Comparison of ENCODE assay signal across 10 cellular contexts in genomic region chr2:85215074-85216050, GRCh38.
A peak's percentile ranks its signal among the peaks of the same experiment; 100 is the strongest.
DNase-seq lines count a peak whose midpoint lies in the region; ATAC-seq and TF ChIP-seq lines count a peak whose summit lies in the region.
"Had no signal": no experiment of that assay in that cellular context is flagged by ENCODE, and none has a peak within 500 bp of the region (broad histone marks: within the 10 kb centered on the region; RNA-seq: fewer than 3 reads in every experiment).

No MANE protein-coding gene starts in this region.

- peak; percentile 60 for ATAC-seq in left lung
- ATAC-seq in CD4-positive, alpha-beta T cell (ENCODE audit: poor library complexity), result no peak

- H3K27me3 ChIP-seq in breast epithelium, result no peaks in the 10 kb centered on the region
- no peaks in the 10 kb centered on the region for H3K27me3 ChIP-seq in left lung
- H3K27me3 ChIP-seq in uterus, result no peaks in the 10 kb centered on the region
- H3K27me3 ChIP-seq in CD4-positive, alpha-beta T cell (ENCODE audit: control insufficient read depth, insufficient read depth, low read length), result peaks cover 12% of the 10 kb centered on the region
- H3K27me3 ChIP-seq: pancreas had no signal

- in situ Hi-C loops in astrocyte of the spinal cord (cut with HindIII; ENCODE audit: low sequenced_read_pairs), result no loop called here

- H3K4me1 Mint-ChIP-seq in MCF 10A (ENCODE audit: insufficient read depth, unreplicated experiment), result no peaks in the 10 kb centered on the region
- H3K4me1 Mint-ChIP-seq in CD4-positive, alpha-beta T cell (ENCODE audit: low read depth), result no peaks in the 10 kb centered on the region

- no peak overlapping the region for H3K27ac Mint-ChIP-seq in MCF 10A (ENCODE audit: low read depth, unreplicated experiment)
- no peak overlapping the region for H3K27ac Mint-ChIP-seq in CD4-positive, alpha-beta T cell
- H3K27ac Mint-ChIP-seq: T-helper 1 cell treated with Interleukin-12 subunit alpha and Interleukin-12 subunit beta and Interleukin-4 antibody, amounts not matched to agents 30 μg/mL and 1 μg/mL, for 36 hours had no signal

- no peak overlapping the region for H3K4me3 Mint-ChIP-seq in MCF 10A (ENCODE audit: unreplicated experiment)
- no peak overlapping the region for H3K4me3 Mint-ChIP-seq in CD4-positive, alpha-beta T cell
- H3K4me3 Mint-ChIP-seq: T-helper 1 cell treated with Interleukin-12 subunit alpha and Interleukin-12 subunit beta and Interleukin-4 antibody, amounts not matched to agents 30 μg/mL and 1 μg/mL, for 36 hours had no signal

- CTCF ChIA-PET in MCF 10A (lab: Yijun Ruan, JAX), result interaction anchor here (0.6 to 2.4 kb wide), 2 partner anchors 149 to 286 kb away, joined by 3 to 14 read pairs; no protein-coding TSS in a partner anchor
- CTCF ChIA-PET in CD4-positive, alpha-beta T cell (lab: Charles Lee), result no interaction called here

- H3K4me3 ChIP-seq in breast epithelium (peak overlapping the region in 2 of 3 donors; percentile 16 to 37), astrocyte of the spinal cord (ENCODE audit: low read depth, low read length) (peak overlapping the region; percentile 2), left lung (no peak overlapping the region), uterus (no peak overlapping the region)
- H3K4me3 ChIP-seq: pancreas had no signal

- H3K27me3 Mint-ChIP-seq in MCF 10A (ENCODE audit: insufficient read depth, unreplicated experiment), result no peaks in the 10 kb centered on the region
- H3K27me3 Mint-ChIP-seq in CD4-positive, alpha-beta T cell, result peaks cover 52% of the 10 kb centered on the region

- peak overlapping the region; percentile 89 to 91 for H3K27ac ChIP-seq in breast epithelium
- H3K27ac ChIP-seq in left lung, result peak overlapping the region; percentile 23 to 26
- H3K27ac ChIP-seq in uterus, result peak overlapping the region in 1 of 2 donors; percentile 57
- H3K27ac ChIP-seq in CD4-positive, alpha-beta T cell (ENCODE audit: low read depth, low read length), result no peak overlapping the region
- H3K27ac ChIP-seq: pancreas had no signal

- no peaks in the 10 kb centered on the region for H3K9me3 ChIP-seq in breast epithelium
- H3K9me3 ChIP-seq in left lung, result no peaks in the 10 kb centered on the region
- H3K9me3 ChIP-seq in uterus, result no peaks in the 10 kb centered on the region
- no peaks in the 10 kb centered on the region for H3K9me3 ChIP-seq in CD4-positive, alpha-beta T cell (ENCODE audit: control insufficient read depth, low read length)
- H3K9me3 ChIP-seq: pancreas had no signal

- H3K36me3 ChIP-seq in breast epithelium (no peaks in the 10 kb centered on the region), left lung (no peaks in the 10 kb centered on the region), uterus (no peaks in the 10 kb centered on the region)
- H3K36me3 ChIP-seq: pancreas had no signal

- DNase-seq in breast epithelium (ENCODE audit: low spot score in 2 of 2), result peak in 1 of 2 donors; percentile 52
- no peak for DNase-seq in MCF 10A (ENCODE audit: unreplicated experiment)
- peak; percentile 95 for DNase-seq in astrocyte of the spinal cord (ENCODE audit: low read depth, low spot score)
- no peak for DNase-seq in left lung
- peak; percentile 38 to 43 for DNase-seq in uterus
- no peak for DNase-seq in CD4-positive, alpha-beta T cell
- no peak for DNase-seq in HUDEP-2 (lab: John Stamatoyannopoulos, UW; ENCODE audit: unreplicated experiment in 76 of 76)
- no peak for DNase-seq in NCI-H526 (lab: John Stamatoyannopoulos, UW)
- DNase-seq: pancreas had no signal

- no TSS peak for BruUV-seq in MCF 10A (replicated peaks; lab: Mats Ljungman, UMichigan)

- peaks cover 7 to 18% of the 10 kb centered on the region in 2 donors for H3K4me1 ChIP-seq in breast epithelium
- peaks cover 0 to 4% of the 10 kb centered on the region in 2 donors for H3K4me1 ChIP-seq in left lung
- H3K4me1 ChIP-seq in uterus, result peaks cover 3 to 8% of the 10 kb centered on the region in 2 donors
- H3K4me1 ChIP-seq: pancreas had no signal

- no peaks in the 10 kb centered on the region for H3K36me3 Mint-ChIP-seq in MCF 10A (ENCODE audit: insufficient read depth, unreplicated experiment)
- H3K36me3 Mint-ChIP-seq in CD4-positive, alpha-beta T cell (ENCODE audit: low read depth), result no peaks in the 10 kb centered on the region

- peak in 2 of 3 donors; percentile 14 to 28 for TF ChIP-seq CTCF in breast epithelium (IDR thresholded peaks at IDR 0.05)
- TF ChIP-seq CTCF in MCF 10A (IDR thresholded peaks at IDR 0.05; ENCODE audit: unreplicated experiment), result no peak
- no peak for TF ChIP-seq CTCF in astrocyte of the spinal cord (IDR thresholded peaks at IDR 0.05; ENCODE audit: low read depth, low read length)
- no peak for TF ChIP-seq CTCF in left lung (IDR thresholded peaks at IDR 0.05)
- TF ChIP-seq CTCF in uterus (IDR thresholded peaks at IDR 0.05), result no peak
- TF ChIP-seq CTCF in CD4-positive, alpha-beta T cell (IDR thresholded peaks at IDR 0.05), result no peak

- intact Hi-C loops in breast epithelium (cut with DNase I; ENCODE audit: low total_unique reads), result no loop called here
- intact Hi-C loops in MCF 10A (cut with micrococcal nuclease), result loop anchor here (10.0 kb wide), 1 partner anchor 131 kb away; no protein-coding TSS in a partner anchor
- intact Hi-C loops in left lung (cut with DNase I), result no loop called here
- intact Hi-C loops in uterus (cut with DNase I; ENCODE audit: low total_unique reads), result no loop called here
- intact Hi-C loops in CD4-positive, alpha-beta T cell (cut with DNase I, micrococcal nuclease), result no loop called here

- TF ChIP-seq POLR2A in breast epithelium (IDR thresholded peaks at IDR 0.05), result no peak
- TF ChIP-seq POLR2A in uterus (IDR thresholded peaks at IDR 0.05), result no peak

- H3K9me3 Mint-ChIP-seq in MCF 10A (ENCODE audit: unreplicated experiment), result no peaks in the 10 kb centered on the region
- H3K9me3 Mint-ChIP-seq in CD4-positive, alpha-beta T cell, result no peaks in the 10 kb centered on the region
- H3K9me3 Mint-ChIP-seq: T-helper 1 cell treated with Interleukin-12 subunit alpha and Interleukin-12 subunit beta and Interleukin-4 antibody, amounts not matched to agents 30 μg/mL and 1 μg/mL, for 36 hours had no signal

- POLR2A ChIA-PET in MCF 10A (lab: Yijun Ruan, JAX), result no interaction called here
- POLR2A ChIA-PET in CD4-positive, alpha-beta T cell (lab: Charles Lee), result no interaction called here

Comparison
In these comparisons a context has a peak if more than half of its experiments do, and no peak if none do; other contexts are left out.
1. CTCF ChIP-seq: peak in breast epithelium (2 of 3); none in MCF 10A (single experiment), astrocyte of the spinal cord (single experiment), left lung (0 of 2), uterus (0 of 4) and CD4-positive, alpha-beta T cell (single experiment).
2. DNase-seq: peak in astrocyte of the spinal cord (single experiment) and uterus (2 of 2); none in MCF 10A (single experiment), left lung (0 of 2), CD4-positive, alpha-beta T cell (0 of 10), HUDEP-2 (0 of 76) and NCI-H526 (0 of 2).
3. H3K4me3 ChIP-seq: peak in breast epithelium (2 of 3) and astrocyte of the spinal cord (single experiment); none in left lung (0 of 2) and uterus (0 of 2).